Comparison of ENCODE assay signal across 17 cellular contexts in genomic region chr4:5783486-5783885, GRCh38.
DNase-seq lines count a peak whose midpoint lies in the region; ATAC-seq and TF ChIP-seq lines count a peak whose summit lies in the region.
"Had no signal": no experiment of that assay in that cellular context is flagged by ENCODE, and none has a peak within 500 bp of the region (broad histone marks: within the 10 kb centered on the region; RNA-seq: fewer than 3 reads in every experiment).

No MANE protein-coding gene starts in this region.

- no peaks in the 10 kb centered on the region for H3K27me3 Mint-ChIP-seq in nephron progenitor cell (ENCODE audit: low read depth, poor library complexity)

- peaks cover 16% of the 10 kb centered on the region for H3K9me3 Mint-ChIP-seq in nephron progenitor cell
- peaks cover 4 to 5% of the 10 kb centered on the region in 2 donors for H3K9me3 Mint-ChIP-seq in activated naive CD4-positive, alpha-beta T cell treated with anti-CD3 and anti-CD28 coated beads, Interleukin-2, amount 50 U/mL, for 72 hours

- H3K4me3 Mint-ChIP-seq in nephron progenitor cell = no peak overlapping the region

- H3K27me3 ChIP-seq in upper lobe of left lung = no peaks in the 10 kb centered on the region

- H3K36me3 ChIP-seq in upper lobe of left lung = peaks cover 0 to 22% (median 3%) of the 10 kb centered on the region in 4 donors

- peak; percentile 21 to 32 for ATAC-seq in upper lobe of left lung (ENCODE audit: low FRiP score in 2 of 2)
- no peak for ATAC-seq in activated naive CD4-positive, alpha-beta T cell treated with anti-CD3 and anti-CD28 coated beads, Interleukin-2, amount 50 U/mL, for 72 hours
- ATAC-seq: Panc1 had no signal

- H3K36me3 Mint-ChIP-seq in nephron progenitor cell (ENCODE audit: low read depth) = peaks cover 66% of the 10 kb centered on the region
- H3K36me3 Mint-ChIP-seq in activated naive CD4-positive, alpha-beta T cell treated with anti-CD3 and anti-CD28 coated beads, Interleukin-2, amount 50 U/mL, for 72 hours = peaks cover 0 to 5% of the 10 kb centered on the region in 2 donors

- TF ChIP-seq CTCF in nephron progenitor cell (IDR thresholded peaks at IDR 0.05) (no peak), upper lobe of left lung (IDR thresholded peaks at IDR 0.05) (no peak), GM20000 (IDR thresholded peaks at IDR 0.05; ENCODE audit: extremely low read depth, missing control alignments) (no peak)

- H3K9me3 ChIP-seq in upper lobe of left lung = no peaks in the 10 kb centered on the region

- DNase-seq in activated CD8-positive, alpha-beta memory T cell treated with anti-CD3 and anti-CD28 coated beads, Interleukin-2, amount 50 U/mL, for 48 hours = peak; percentile 35
- DNase-seq in activated CD8-positive, alpha-beta memory T cell treated with anti-CD3 and anti-CD28 coated beads, Interleukin-2, amount 50 U/mL, for 4 hours = no peak
- peak; percentile 15 for DNase-seq in dermis blood vessel endothelial cell
- no peak for DNase-seq in nephron progenitor cell
- no peak for DNase-seq in upper lobe of left lung
- no peak for DNase-seq in UCSD-AML1 (lab: John Stamatoyannopoulos, UW; ENCODE audit: unreplicated experiment)
- DNase-seq in GM20000 (ENCODE audit: low spot score) = no peak
- DNase-seq in activated naive CD4-positive, alpha-beta T cell treated with anti-CD3 and anti-CD28 coated beads, Interleukin-2, amount 50 U/mL, for 72 hours (ENCODE audit: low spot score in 2 of 2) = no peak
- DNase-seq: Calu3, GF-D8, NCI-H1417 treated with DMSO at 0.1 percent for 48 hours, NCI-H187, NCI-H2081 treated with DMSO at 0.1 percent for 48 hours, NCI-H226, NCI-H510A had no signal

- no peak overlapping the region for H3K27ac ChIP-seq in upper lobe of left lung
- H3K27ac ChIP-seq: RWPE1 had no signal

- no peaks in the 10 kb centered on the region for H3K4me1 ChIP-seq in upper lobe of left lung

- TF ChIP-seq POLR2A in upper lobe of left lung (IDR thresholded peaks at IDR 0.05) = no peak

- peak overlapping the region; percentile 58 for H3K27ac Mint-ChIP-seq in nephron progenitor cell
- no peak overlapping the region for H3K27ac Mint-ChIP-seq in activated naive CD4-positive, alpha-beta T cell treated with anti-CD3 and anti-CD28 coated beads, Interleukin-2, amount 50 U/mL, for 72 hours

- H3K4me1 Mint-ChIP-seq in nephron progenitor cell = no peaks in the 10 kb centered on the region

- TF ChIP-seq EP300 in upper lobe of left lung (IDR thresholded peaks at IDR 0.05) = no peak

- H3K4me3 ChIP-seq in upper lobe of left lung = no peak overlapping the region

- 75 to 79% methylated on average over 13 to 14 of the region's 14 CpGs for WGBS in upper lobe of left lung, 2 donors

Comparison
In these comparisons a context has a peak if more than half of its experiments do, and no peak if none do; other contexts are left out.
1. DNase-seq: peak in activated CD8-positive, alpha-beta memory T cell treated with anti-CD3 and anti-CD28 coated beads, Interleukin-2, amount 50 U/mL, for 48 hours (single experiment) and dermis blood vessel endothelial cell (single experiment); none in activated CD8-positive, alpha-beta memory T cell treated with anti-CD3 and anti-CD28 coated beads, Interleukin-2, amount 50 U/mL, for 4 hours (single experiment), nephron progenitor cell (single experiment), upper lobe of left lung (0 of 2), UCSD-AML1 (single experiment), GM20000 (single experiment) and activated naive CD4-positive, alpha-beta T cell treated with anti-CD3 and anti-CD28 coated beads, Interleukin-2, amount 50 U/mL, for 72 hours (0 of 2).
2. ATAC-seq: peak in upper lobe of left lung (2 of 2); none in activated naive CD4-positive, alpha-beta T cell treated with anti-CD3 and anti-CD28 coated beads, Interleukin-2, amount 50 U/mL, for 72 hours (0 of 2).